Comparison of ENCODE assay signal across 34 cellular contexts in genomic region chr7:129788993-129789392, GRCh38.
"Had no signal": no experiment of that assay in that cellular context is flagged by ENCODE, and none has a peak within 500 bp of the region (broad histone marks: within the 10 kb centered on the region; RNA-seq: fewer than 3 reads in every experiment).

No MANE protein-coding gene starts in this region.

- H3K36me3 Mint-ChIP-seq: activated CD4-positive, alpha-beta memory T cell treated with anti-CD3 and anti-CD28 coated beads for 36 hours; activated CD8-positive, alpha-beta memory T cell treated with anti-CD3 and anti-CD28 coated beads, Interleukin-2, amount 10 ng/mL, durations not matched to agents 7 days and 5 days; activated naive CD4-positive, alpha-beta T cell treated with anti-CD3 and anti-CD28 coated beads, Interleukin-2, amount 50 U/mL, for 24 hours; activated naive CD8-positive, alpha-beta T cell treated with anti-CD3 and anti-CD28 coated beads for 36 hours had no signal

- H3K9me3 ChIP-seq: adrenal gland, body of pancreas, colonic mucosa, gastrocnemius medialis, heart right ventricle had no signal

- H3K27ac ChIP-seq: adrenal gland, body of pancreas, colonic mucosa, foreskin keratinocyte, gastrocnemius medialis, heart right ventricle, WERI-Rb-1 had no signal

- H3K27ac Mint-ChIP-seq: activated B cell treated with CpG ODN at 0.5 μM for 24 hours; activated CD4-positive, alpha-beta memory T cell treated with anti-CD3 and anti-CD28 coated beads for 36 hours; activated CD4-positive, alpha-beta T cell treated with anti-CD3 and anti-CD28 coated beads for 36 hours; activated CD4-positive, alpha-beta T cell treated with anti-CD3 and anti-CD28 coated beads, Interleukin-2, amount 10 ng/mL, durations not matched to agents 24 days and 14 days; activated CD8-positive, alpha-beta memory T cell treated with anti-CD3 and anti-CD28 coated beads, Interleukin-2, amount 10 ng/mL, durations not matched to agents 7 days and 5 days; activated CD8-positive, alpha-beta T cell treated with anti-CD3 and anti-CD28 coated beads, Interleukin-2, amount 10 ng/mL, durations not matched to agents 7 days and 5 days; activated naive CD4-positive, alpha-beta T cell treated with anti-CD3 and anti-CD28 coated beads for 36 hours; activated naive CD4-positive, alpha-beta T cell treated with anti-CD3 and anti-CD28 coated beads, Interleukin-2, amount 50 U/mL, for 24 hours; activated naive CD8-positive, alpha-beta T cell treated with anti-CD3 and anti-CD28 coated beads for 36 hours; activated naive CD8-positive, alpha-beta T cell treated with anti-CD3 and anti-CD28 coated beads, Interleukin-2, amount 50 U/mL, for 24 hours; activated T-helper 1 cell treated with anti-CD3 and anti-CD28 coated beads, Interleukin-12 subunit alpha, Interleukin-12 subunit beta, Interleukin-2, Interleukin-4 antibody, amounts not matched to agents 30 ng/mL and 10 ng/mL and 1 ng/mL, durations not matched to agents 14 hours and 24 hours and 36 hours; activated T-helper 2 cell treated with anti-CD3 and anti-CD28 coated beads, Interferon-gamma antibody, Interleukin-2, Interleukin-4, amounts not matched to agents 10 μg/mL and 5 μg/mL and 100 μg/mL, durations not matched to agents 14 hours and 24 hours and 36 hours; T-helper 17 cell; T-helper 2 cell treated with Interferon-gamma antibody and Interleukin-4, amounts not matched to agents 5 μg/mL and 100 μg/mL, for 36 hours had no signal

- H3K4me3 Mint-ChIP-seq: activated B cell treated with CpG ODN at 0.5 μM for 24 hours; activated CD4-positive, alpha-beta memory T cell treated with anti-CD3 and anti-CD28 coated beads for 36 hours; activated CD4-positive, alpha-beta T cell treated with anti-CD3 and anti-CD28 coated beads for 36 hours; activated CD4-positive, alpha-beta T cell treated with anti-CD3 and anti-CD28 coated beads, Interleukin-2, amount 10 ng/mL, durations not matched to agents 24 days and 14 days; activated CD8-positive, alpha-beta memory T cell treated with anti-CD3 and anti-CD28 coated beads, Interleukin-2, amount 10 ng/mL, durations not matched to agents 7 days and 5 days; activated CD8-positive, alpha-beta T cell treated with anti-CD3 and anti-CD28 coated beads, Interleukin-2, amount 10 ng/mL, durations not matched to agents 7 days and 5 days; activated naive CD4-positive, alpha-beta T cell treated with anti-CD3 and anti-CD28 coated beads for 36 hours; activated naive CD4-positive, alpha-beta T cell treated with anti-CD3 and anti-CD28 coated beads, Interleukin-2, amount 50 U/mL, for 24 hours; activated naive CD8-positive, alpha-beta T cell treated with anti-CD3 and anti-CD28 coated beads for 36 hours; activated naive CD8-positive, alpha-beta T cell treated with anti-CD3 and anti-CD28 coated beads, Interleukin-2, amount 50 U/mL, for 24 hours; activated T-helper 1 cell treated with anti-CD3 and anti-CD28 coated beads, Interleukin-12 subunit alpha, Interleukin-12 subunit beta, Interleukin-2, Interleukin-4 antibody, amounts not matched to agents 30 ng/mL and 10 ng/mL and 1 ng/mL, durations not matched to agents 14 hours and 24 hours and 36 hours; T-helper 17 cell; T-helper 2 cell treated with Interferon-gamma antibody and Interleukin-4, amounts not matched to agents 5 μg/mL and 100 μg/mL, for 36 hours had no signal

- H3K4me1 ChIP-seq: foreskin keratinocyte had no signal

- DNase-seq: activated B cell treated with CpG ODN at 0.5 μM for 24 hours; activated CD4-positive, alpha-beta memory T cell treated with anti-CD3 and anti-CD28 coated beads for 36 hours; activated CD4-positive, alpha-beta T cell treated with anti-CD3 and anti-CD28 coated beads for 36 hours; activated CD4-positive, alpha-beta T cell treated with anti-CD3 and anti-CD28 coated beads, Interleukin-2, amount 10 ng/mL, durations not matched to agents 24 days and 14 days; activated CD4-positive, CD25-positive, alpha-beta regulatory T cell treated with anti-CD3 and anti-CD28 coated beads, Interleukin-2, amount 50 U/mL, for 72 hours; activated CD8-positive, alpha-beta memory T cell treated with anti-CD3 and anti-CD28 coated beads, Interleukin-2, amount 10 ng/mL, durations not matched to agents 7 days and 5 days; activated CD8-positive, alpha-beta memory T cell treated with anti-CD3 and anti-CD28 coated beads, Interleukin-2, amount 50 U/mL, for 4 hours; activated CD8-positive, alpha-beta T cell treated with anti-CD3 and anti-CD28 coated beads, Interleukin-2, amount 10 ng/mL, durations not matched to agents 7 days and 5 days; activated effector memory CD4-positive, alpha-beta T cell treated with anti-CD3 and anti-CD28 coated beads, Interleukin-2, amount 50 U/mL, for 16 hours; activated naive CD4-positive, alpha-beta T cell treated with anti-CD3 and anti-CD28 coated beads for 36 hours; activated naive CD8-positive, alpha-beta T cell treated with anti-CD3 and anti-CD28 coated beads for 36 hours; activated naive CD8-positive, alpha-beta T cell treated with anti-CD3 and anti-CD28 coated beads, Interleukin-2, amount 50 U/mL, for 24 hours; activated T-cell treated with anti-CD3 and anti-CD28 coated beads, Interleukin-2, amount 50 U/mL, for 1 hour; activated T-cell treated with anti-CD3 and anti-CD28 coated beads, Interleukin-2, amount 50 U/mL, for 48 hours; adrenal gland; amygdala; aorta; caudate nucleus; colonic mucosa; effector CD8-positive, alpha-beta T cell; foreskin keratinocyte; gastrocnemius medialis; heart right ventricle; T-helper 1 cell; T-helper 17 cell; T1000; WERI-Rb-1 had no signal

- ATAC-seq: activated CD4-positive, alpha-beta T cell treated with anti-CD3 and anti-CD28 coated beads for 36 hours; activated CD8-positive, alpha-beta memory T cell treated with anti-CD3 and anti-CD28 coated beads, Interleukin-2, amount 10 ng/mL, durations not matched to agents 7 days and 5 days; activated CD8-positive, alpha-beta T cell treated with anti-CD3 and anti-CD28 coated beads, Interleukin-2, amount 10 ng/mL, durations not matched to agents 7 days and 5 days; activated naive CD8-positive, alpha-beta T cell treated with anti-CD3 and anti-CD28 coated beads, Interleukin-2, amount 50 U/mL, for 24 hours; body of pancreas; esophagus mucosa; foreskin keratinocyte; gastrocnemius medialis; heart right ventricle; T-helper 17 cell had no signal

- H3K36me3 ChIP-seq: adrenal gland, colonic mucosa, gastrocnemius medialis, heart right ventricle, WERI-Rb-1 had no signal

- H3K4me3 ChIP-seq: adrenal gland, body of pancreas, colonic mucosa, gastrocnemius medialis, heart right ventricle had no signal

- H3K9me3 Mint-ChIP-seq: activated B cell treated with CpG ODN at 0.5 μM for 24 hours; activated CD4-positive, alpha-beta memory T cell treated with anti-CD3 and anti-CD28 coated beads for 36 hours; activated CD4-positive, alpha-beta T cell treated with anti-CD3 and anti-CD28 coated beads, Interleukin-2, amount 10 ng/mL, durations not matched to agents 24 days and 14 days; activated naive CD4-positive, alpha-beta T cell treated with anti-CD3 and anti-CD28 coated beads for 36 hours; activated naive CD4-positive, alpha-beta T cell treated with anti-CD3 and anti-CD28 coated beads, Interleukin-2, amount 50 U/mL, for 24 hours; activated naive CD8-positive, alpha-beta T cell treated with anti-CD3 and anti-CD28 coated beads for 36 hours; activated naive CD8-positive, alpha-beta T cell treated with anti-CD3 and anti-CD28 coated beads, Interleukin-2, amount 50 U/mL, for 24 hours; activated T-helper 1 cell treated with anti-CD3 and anti-CD28 coated beads, Interleukin-12 subunit alpha, Interleukin-12 subunit beta, Interleukin-2, Interleukin-4 antibody, amounts not matched to agents 30 ng/mL and 10 ng/mL and 1 ng/mL, durations not matched to agents 14 hours and 24 hours and 36 hours; activated T-helper 2 cell treated with anti-CD3 and anti-CD28 coated beads, Interferon-gamma antibody, Interleukin-2, Interleukin-4, amounts not matched to agents 10 μg/mL and 5 μg/mL and 100 μg/mL, durations not matched to agents 14 hours and 24 hours and 36 hours; T-helper 2 cell treated with Interferon-gamma antibody and Interleukin-4, amounts not matched to agents 5 μg/mL and 100 μg/mL, for 36 hours had no signal

- FAIRE-seq: endometrium had no signal
